Comparison of ENCODE assay signal across 26 cellular contexts in the genomic region with DNA sequence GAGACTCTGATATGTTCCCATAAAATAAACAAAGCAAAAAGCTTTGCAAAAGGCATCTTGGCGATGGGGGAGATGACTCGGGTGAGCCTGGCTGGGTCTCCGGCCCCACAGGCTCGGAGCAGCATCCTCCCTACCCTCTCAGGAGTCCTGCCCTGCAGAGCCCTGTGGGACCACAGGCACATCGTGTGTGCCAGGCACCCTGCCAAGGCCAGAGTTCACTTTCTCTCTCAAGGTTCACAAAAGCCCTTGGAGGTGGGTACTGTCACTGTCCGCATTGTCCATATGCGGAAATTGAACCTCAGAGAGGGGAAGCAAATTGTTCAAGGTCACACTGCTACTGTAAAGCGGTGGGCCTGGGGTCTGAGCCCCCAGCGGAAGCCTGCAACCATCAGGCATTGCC. TPM values are rescaled to one million over a fixed set of nuclear protein-coding genes. Genes with fewer than 3 reads are reported as not detected.
"Had no signal": no experiment of that assay in that cellular context is flagged by ENCODE, and none has a peak within 500 bp of the region (broad histone marks: within the 10 kb centered on the region; RNA-seq: fewer than 3 reads in every experiment).

No MANE protein-coding gene starts in this region.

- H3K9me3 ChIP-seq: ascending aorta, body of pancreas had no signal

- H3K27ac ChIP-seq: ascending aorta, body of pancreas, RWPE1 had no signal

- ATAC-seq: activated CD4-positive, CD25-positive, alpha-beta regulatory T cell treated with anti-CD3 and anti-CD28 coated beads, Interleukin-2, amount 50 U/mL, for 24 hours; activated CD8-positive, alpha-beta memory T cell treated with anti-CD3 and anti-CD28 coated beads, Interleukin-2, amount 10 ng/mL, durations not matched to agents 7 days and 5 days; activated naive CD4-positive, alpha-beta T cell treated with anti-CD3 and anti-CD28 coated beads, Interleukin-2, amount 50 U/mL, for 72 hours; activated naive CD8-positive, alpha-beta T cell treated with anti-CD3 and anti-CD28 coated beads, Interleukin-2, amount 50 U/mL, for 24 hours; body of pancreas; Panc1 had no signal

- DNase-seq: activated CD4-positive, alpha-beta T cell treated with anti-CD3 and anti-CD28 coated beads for 48 hours; activated CD4-positive, alpha-beta T cell treated with anti-CD3 and anti-CD28 coated beads, Interleukin-2, amount 50 U/mL, for 48 hours; activated CD8-positive, alpha-beta memory T cell treated with anti-CD3 and anti-CD28 coated beads, Interleukin-2, amount 10 ng/mL, durations not matched to agents 7 days and 5 days; activated effector memory CD4-positive, alpha-beta T cell treated with Interleukin-2 at 50 U/mL for 16 hours; activated naive CD4-positive, alpha-beta T cell treated with Interleukin-2 at 50 U/mL for 16 hours; activated naive CD8-positive, alpha-beta T cell treated with anti-CD3 and anti-CD28 coated beads, Interleukin-2, amount 50 U/mL, for 24 hours; activated T-cell treated with anti-CD3 and anti-CD28 coated beads, Interleukin-2, amount 50 U/mL, for 24 hours; amniotic stem cell; body of pancreas; Kasumi-1; KBM-7; NCI-H1048; NCI-H146; NCI-H2029; NCI-H2107; NCI-H226; NCI-H526; NCI-H82; OCI-M1; SHP77 treated with DMSO at 0.1 percent for 48 hours had no signal

- H3K27me3 ChIP-seq: ascending aorta, body of pancreas had no signal

- H3K4me1 ChIP-seq: ascending aorta, body of pancreas had no signal

- H3K4me3 ChIP-seq: ascending aorta, body of pancreas had no signal

- H3K36me3 ChIP-seq: ascending aorta had no signal

RNA-seq across cellular contexts. Expression of a gene that starts 48.5 kb away (rescaled TPM):
- total RNA-seq: activated CD8-positive, alpha-beta memory T cell treated with anti-CD3 and anti-CD28 coated beads, Interleukin-2, amount 10 ng/mL, durations not matched to agents 7 days and 5 days; activated T-helper 1 cell treated with anti-CD3 and anti-CD28 coated beads, Interleukin-12 subunit alpha, Interleukin-12 subunit beta, Interleukin-2, Interleukin-4 antibody, amounts not matched to agents 30 ng/mL and 10 ng/mL and 1 ng/mL, durations not matched to agents 14 hours and 24 hours and 36 hours had no signal
